ENCODE assay signal across 9 cellular contexts in the genomic region with DNA sequence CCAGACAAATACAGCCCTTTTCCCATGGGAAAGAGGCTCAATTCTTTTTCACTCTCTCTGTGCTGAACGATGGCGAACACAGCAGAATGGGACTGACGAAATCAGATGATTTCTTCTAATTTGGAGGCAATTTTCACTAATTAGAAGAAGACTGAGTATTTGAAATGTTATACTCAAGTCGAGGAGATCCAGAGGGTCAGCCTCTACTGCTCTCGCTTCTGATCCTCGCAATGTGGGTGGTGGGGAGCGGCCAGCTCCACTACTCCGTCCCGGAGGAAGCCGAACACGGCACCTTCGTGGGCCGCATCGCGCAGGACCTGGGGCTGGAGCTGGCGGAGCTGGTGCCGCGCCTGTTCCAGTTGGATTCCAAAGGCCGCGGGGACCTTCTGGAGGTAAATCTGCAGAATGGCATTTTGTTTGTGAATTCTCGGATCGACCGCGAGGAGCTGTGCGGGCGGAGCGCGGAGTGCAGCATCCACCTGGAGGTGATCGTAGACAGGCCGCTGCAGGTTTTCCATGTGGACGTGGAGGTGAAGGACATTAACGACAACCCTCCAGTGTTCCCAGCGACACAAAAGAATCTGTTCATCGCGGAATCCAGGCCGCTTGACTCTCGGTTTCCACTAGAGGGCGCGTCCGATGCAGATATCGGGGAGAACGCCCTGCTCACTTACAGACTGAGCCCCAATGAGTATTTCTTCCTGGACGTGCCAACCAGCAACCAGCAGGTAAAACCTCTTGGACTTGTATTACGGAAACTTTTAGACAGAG. TPM values are rescaled to one million over a fixed set of nuclear protein-coding genes. Genes with fewer than 3 reads are reported as not detected.
A peak's percentile ranks its signal among the peaks of the same experiment; 100 is the strongest.
DNase-seq lines count a peak whose midpoint lies in the region; ATAC-seq and TF ChIP-seq lines count a peak whose summit lies in the region.
"Not testable (repeated sequence)": the region's sequence is repeated elsewhere in the genome, so short reads cannot be mapped to it uniquely, and the experiment has no call there.
"Had no signal": no experiment of that assay in that cellular context is flagged by ENCODE, and none has a peak within 500 bp of the region (broad histone marks: within the 10 kb centered on the region; RNA-seq: fewer than 3 reads in every experiment).

A gene with protein sequence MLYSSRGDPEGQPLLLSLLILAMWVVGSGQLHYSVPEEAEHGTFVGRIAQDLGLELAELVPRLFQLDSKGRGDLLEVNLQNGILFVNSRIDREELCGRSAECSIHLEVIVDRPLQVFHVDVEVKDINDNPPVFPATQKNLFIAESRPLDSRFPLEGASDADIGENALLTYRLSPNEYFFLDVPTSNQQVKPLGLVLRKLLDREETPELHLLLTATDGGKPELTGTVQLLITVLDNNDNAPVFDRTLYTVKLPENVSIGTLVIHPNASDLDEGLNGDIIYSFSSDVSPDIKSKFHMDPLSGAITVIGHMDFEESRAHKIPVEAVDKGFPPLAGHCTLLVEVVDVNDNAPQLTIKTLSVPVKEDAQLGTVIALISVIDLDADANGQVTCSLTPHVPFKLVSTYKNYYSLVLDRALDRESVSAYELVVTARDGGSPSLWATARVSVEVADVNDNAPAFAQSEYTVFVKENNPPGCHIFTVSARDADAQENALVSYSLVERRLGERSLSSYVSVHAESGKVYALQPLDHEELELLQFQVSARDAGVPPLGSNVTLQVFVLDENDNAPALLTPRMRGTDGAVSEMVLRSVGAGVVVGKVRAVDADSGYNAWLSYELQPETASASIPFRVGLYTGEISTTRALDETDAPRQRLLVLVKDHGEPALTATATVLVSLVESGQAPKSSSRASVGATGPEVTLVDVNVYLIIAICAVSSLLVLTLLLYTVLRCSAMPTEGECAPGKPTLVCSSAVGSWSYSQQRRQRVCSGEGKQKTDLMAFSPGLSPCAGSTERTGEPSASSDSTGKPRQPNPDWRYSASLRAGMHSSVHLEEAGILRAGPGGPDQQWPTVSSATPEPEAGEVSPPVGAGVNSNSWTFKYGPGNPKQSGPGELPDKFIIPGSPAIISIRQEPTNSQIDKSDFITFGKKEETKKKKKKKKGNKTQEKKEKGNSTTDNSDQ (plus strand): TSS at position 51 of the 771 bp plus-strand sequence. CDS start 114 bp downstream, at position 165.

- not testable (repeated sequence) for H3K36me3 ChIP-seq in iPS-15b (ENCODE audit: control insufficient read depth, insufficient read depth, low read length)

- POLR2A ChIA-PET in WTC11 (lab: Charles Lee): not testable (repeated sequence)

- not testable (repeated sequence) for H3K27me3 Mint-ChIP-seq in WTC11 (ENCODE audit: low read depth); chondrocyte (ENCODE audit: low read depth); progenitor cell of endocrine pancreas

- H3K9me3 Mint-ChIP-seq in WTC11; chondrocyte (ENCODE audit: low read depth): not testable (repeated sequence)
- H3K9me3 Mint-ChIP-seq in progenitor cell of endocrine pancreas (ENCODE audit: low read depth): peaks cover 21% of the 10 kb centered on the region

- H3K36me3 Mint-ChIP-seq in WTC11; chondrocyte (ENCODE audit: low read depth): not testable (repeated sequence)
- H3K36me3 Mint-ChIP-seq in progenitor cell of endocrine pancreas (ENCODE audit: insufficient read depth): peaks cover 54% of the 10 kb centered on the region

- TF ChIP-seq CTCF in WTC11 (IDR thresholded peaks at IDR 0.05): peak; percentile 30
- not testable (repeated sequence) for TF ChIP-seq CTCF in chondrocyte (IDR thresholded peaks at IDR 0.05); fibroblast of pulmonary artery (IDR thresholded peaks at IDR 0.05; ENCODE audit: low read length, missing control alignments); progenitor cell of endocrine pancreas (IDR thresholded peaks at IDR 0.05; ENCODE audit: unreplicated experiment)

- H3K9ac ChIP-seq in iPS-15b (ENCODE audit: low read depth, low read length): not testable (repeated sequence)

- H3K27ac Mint-ChIP-seq in WTC11; chondrocyte (ENCODE audit: unreplicated experiment): not testable (repeated sequence)
- H3K27ac Mint-ChIP-seq in progenitor cell of endocrine pancreas: peak within 1 kb of the TSS; percentile 37

- H3K4me1 ChIP-seq in iPS-15b (ENCODE audit: control insufficient read depth, insufficient read depth, low read length): not testable (repeated sequence)

- peak; percentile 99 for ATAC-seq in WTC11

- H3K27me3 ChIP-seq in iPS-15b (ENCODE audit: control insufficient read depth, insufficient read depth, low read length): not testable (repeated sequence)

- H3K4me1 Mint-ChIP-seq in WTC11; chondrocyte (ENCODE audit: low read depth); progenitor cell of endocrine pancreas (ENCODE audit: low read depth): not testable (repeated sequence)

- H3K4me3 Mint-ChIP-seq in WTC11 (peak within 1 kb of the TSS; percentile 90), chondrocyte (ENCODE audit: unreplicated experiment) (peak within 1 kb of the TSS; percentile 52), progenitor cell of endocrine pancreas (ENCODE audit: low read depth) (peak within 1 kb of the TSS; percentile 48)

- CTCF ChIA-PET in WTC11 (lab: Charles Lee): interaction anchor here (0.6 to 2.4 kb wide), 6 partner anchors 21 to 864 kb away, joined by 3 to 11 read pairs (median 4); a partner anchor contains a TSS

- peak; percentile 51 for DNase-seq in DMS53 (lab: John Stamatoyannopoulos, UW)
- peak; percentile 20 for DNase-seq in LHCN-M2 (ENCODE audit: low read depth)
- not testable (repeated sequence) for DNase-seq in WTC11 (ENCODE audit: low spot score); chondrocyte (ENCODE audit: low spot score); progenitor cell of endocrine pancreas (ENCODE audit: low spot score, unreplicated experiment)
- DNase-seq in fibroblast of pulmonary artery (ENCODE audit: low read depth): peak; percentile 20

- not testable (repeated sequence) for H3K9me3 ChIP-seq in iPS-15b (ENCODE audit: control insufficient read depth, insufficient read depth, low read length)

- not testable (repeated sequence) for H3K4me3 ChIP-seq in fibroblast of pulmonary artery (replicated peaks; ENCODE audit: low read depth, low read length)
- H3K4me3 ChIP-seq in iPS-15b (ENCODE audit: low read depth, low read length): peak within 1 kb of the TSS; percentile 37

TF ChIP-seq in WTC11, 78 proteins besides CTCF, POLR2A, EP300 and RAD21:
- TF ChIP-seq, protein P1, sequence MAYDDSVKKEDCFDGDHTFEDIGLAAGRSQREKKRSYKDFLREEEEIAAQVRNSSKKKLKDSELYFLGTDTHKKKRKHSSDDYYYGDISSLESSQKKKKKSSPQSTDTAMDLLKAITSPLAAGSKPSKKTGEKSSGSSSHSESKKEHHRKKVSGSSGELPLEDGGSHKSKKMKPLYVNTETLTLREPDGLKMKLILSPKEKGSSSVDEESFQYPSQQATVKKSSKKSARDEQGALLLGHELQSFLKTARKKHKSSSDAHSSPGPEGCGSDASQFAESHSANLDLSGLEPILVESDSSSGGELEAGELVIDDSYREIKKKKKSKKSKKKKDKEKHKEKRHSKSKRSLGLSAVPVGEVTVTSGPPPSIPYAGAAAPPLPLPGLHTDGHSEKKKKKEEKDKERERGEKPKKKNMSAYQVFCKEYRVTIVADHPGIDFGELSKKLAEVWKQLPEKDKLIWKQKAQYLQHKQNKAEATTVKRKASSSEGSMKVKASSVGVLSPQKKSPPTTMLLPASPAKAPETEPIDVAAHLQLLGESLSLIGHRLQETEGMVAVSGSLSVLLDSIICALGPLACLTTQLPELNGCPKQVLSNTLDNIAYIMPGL (CRISPR knock-in tag; IDR thresholded peaks at IDR 0.05): peak; percentile 49; the same call in 1 of the 2 replicates

RNA-seq across cellular contexts. Expression of the gene that starts here (rescaled TPM):
- total RNA-seq in LHCN-M2 (2014; rRNA removed) (0.06 TPM in 1 of 2 replicates, not detected in the other), WTC11 (2021) (1.1 to 1.5 TPM (median 1.4 TPM) in 3 replicates), chondrocyte (1.2 to 2.0 TPM (median 1.3 TPM) in 3 replicates), progenitor cell of endocrine pancreas (3.4 and 3.8 TPM in 2 replicates)
- polyA plus RNA-seq in LHCN-M2 (2012): not detected
- total RNA-seq: CD4-positive, CD25-positive, alpha-beta regulatory T cell; OCI-LY7 had no signal
- polyA plus RNA-seq: CD4-positive, CD25-positive, alpha-beta regulatory T cell had no signal

Comparison
In these comparisons a context has a peak if more than half of its experiments do, and no peak if none do; other contexts are left out.
1. Peak in DNase-seq in LHCN-M2; RNA of the gene not detected or under 1 TPM.